Comparison of ENCODE assay signal across 18 cellular contexts in genomic region chr13:72208112-72208645, GRCh38.
"Had no signal": no experiment of that assay in that cellular context is flagged by ENCODE, and none has a peak within 500 bp of the region (broad histone marks: within the 10 kb centered on the region; RNA-seq: fewer than 3 reads in every experiment).

No MANE protein-coding gene starts in this region.

- H3K4me3 Mint-ChIP-seq: activated naive CD8-positive, alpha-beta T cell treated with anti-CD3 and anti-CD28 coated beads, Interleukin-2, amount 10 ng/mL, durations not matched to agents 7 days and 5 days; brain; nephron; type B pancreatic cell had no signal

- H3K27me3 Mint-ChIP-seq: activated naive CD8-positive, alpha-beta T cell treated with anti-CD3 and anti-CD28 coated beads, Interleukin-2, amount 10 ng/mL, durations not matched to agents 7 days and 5 days; brain; type B pancreatic cell had no signal

- H3K4me1 ChIP-seq: colonic mucosa, esophagus muscularis mucosa, right atrium auricular region had no signal

- H3K9me3 Mint-ChIP-seq: brain, nephron, type B pancreatic cell had no signal

- H3K36me3 ChIP-seq: colonic mucosa, esophagus muscularis mucosa, right atrium auricular region had no signal

- H3K27me3 ChIP-seq: colonic mucosa, esophagus muscularis mucosa, right atrium auricular region had no signal

- DNase-seq: activated CD4-positive, alpha-beta T cell treated with anti-CD3 and anti-CD28 coated beads, Interleukin-2, amount 50 U/mL, for 1 hour; activated naive CD4-positive, alpha-beta T cell; activated naive CD8-positive, alpha-beta T cell treated with anti-CD3 and anti-CD28 coated beads, Interleukin-2, amount 10 ng/mL, durations not matched to agents 7 days and 5 days; central memory CD4-positive, alpha-beta T cell; colonic mucosa; left ventricle myocardium superior; mesendoderm; nucleus accumbens; stimulated activated CD4-positive, alpha-beta T cell treated with anti-CD3 and anti-CD28 coated beads, Interleukin-15, amount 100 ng/mL, for 24 hours; stimulated activated CD4-positive, alpha-beta T cell treated with anti-CD3 and anti-CD28 coated beads, Interleukin-4, amount 100 ng/mL, for 24 hours; stimulated activated naive CD4-positive, alpha-beta T cell treated with Interleukin-2 at 50 U/mL for 16 hours; substantia nigra had no signal

- H3K27ac Mint-ChIP-seq: activated naive CD8-positive, alpha-beta T cell treated with anti-CD3 and anti-CD28 coated beads, Interleukin-2, amount 10 ng/mL, durations not matched to agents 7 days and 5 days; brain; nephron; type B pancreatic cell had no signal

- H3K4me1 Mint-ChIP-seq: activated naive CD8-positive, alpha-beta T cell treated with anti-CD3 and anti-CD28 coated beads, Interleukin-2, amount 10 ng/mL, durations not matched to agents 7 days and 5 days; brain; nephron had no signal

- ATAC-seq: left ventricle myocardium superior had no signal

- H3K27ac ChIP-seq: colonic mucosa, esophagus muscularis mucosa, right atrium auricular region, skin epidermis had no signal

- H3K9me3 ChIP-seq: colonic mucosa, esophagus muscularis mucosa, right atrium auricular region had no signal

- H3K36me3 Mint-ChIP-seq: activated naive CD8-positive, alpha-beta T cell treated with anti-CD3 and anti-CD28 coated beads, Interleukin-2, amount 10 ng/mL, durations not matched to agents 7 days and 5 days; brain; type B pancreatic cell had no signal

- H3K4me3 ChIP-seq: colonic mucosa, esophagus muscularis mucosa, right atrium auricular region, skin epidermis had no signal
